8 cellular contexts compared by ENCODE assay signal in the genomic region with DNA sequence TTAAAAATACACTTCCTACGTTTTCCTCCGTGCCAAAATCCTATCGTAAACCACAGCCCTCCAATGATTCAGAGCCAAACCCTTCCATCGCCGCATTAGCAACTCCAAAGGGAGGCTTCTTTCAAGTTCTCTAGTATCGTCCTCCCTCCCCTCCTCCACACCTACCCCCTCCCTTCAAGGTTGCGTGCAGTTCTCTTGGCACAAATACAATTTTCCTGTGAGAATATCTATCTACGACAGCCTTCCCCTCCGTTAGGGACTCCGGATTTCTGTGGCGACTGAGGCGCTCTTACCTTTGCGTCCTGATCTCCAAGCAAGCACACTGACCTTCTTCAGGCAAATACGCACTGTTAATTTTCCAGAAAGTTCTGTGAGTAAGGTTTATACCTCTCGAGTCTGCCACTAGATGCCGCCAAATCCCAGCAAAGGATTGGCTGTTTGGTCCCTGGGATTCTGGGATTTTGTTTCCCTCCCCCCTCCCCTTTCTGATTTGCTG. TPM values are rescaled to one million over a fixed set of nuclear protein-coding genes. Genes with fewer than 3 reads are reported as not detected.
DNase-seq lines count a peak whose midpoint lies in the region; ATAC-seq and TF ChIP-seq lines count a peak whose summit lies in the region.

No MANE protein-coding gene starts in this region.

- ATAC-seq in SK-N-SH treated with all-trans-retinoic acid at 6 μM for 48 hours, result peak; percentile 51
- ATAC-seq in left cardiac atrium, result peak; percentile 24 to 30
- ATAC-seq in HG03025 (IDR thresholded peaks at IDR 0.05; ENCODE audit: low FRiP score, unreplicated experiment), result no peak

- peak overlapping the region; percentile 89 to 99 (median 96) for H3K27ac ChIP-seq in adrenal gland

- DNase-seq in EL (peak; percentile 77), NAMALWA (ENCODE audit: low spot score) (peak; percentile 47), adrenal gland (peak; percentile 65 to 90 (median 78)), left cardiac atrium (peak; percentile 74), posterior vena cava (ENCODE audit: low spot score) (peak; percentile 84), HuH-7.5 (ENCODE audit: low spot score) (no peak)

- intact Hi-C loops in adrenal gland (cut with DNase I), result no loop called here
- intact Hi-C loops in left cardiac atrium (cut with DNase I), result loop anchor here in 1 of 2 donors (5.0 to 10.0 kb wide), 2 partner anchors 130 to 153 kb away; no protein-coding TSS in a partner anchor
- intact Hi-C loops in posterior vena cava (cut with DNase I), result loop anchor here in 1 of 2 donors (5.0 kb wide), 1 partner anchor 150 kb away; no protein-coding TSS in a partner anchor

- peaks cover 0 to 17% of the 10 kb centered on the region in 2 donors for H3K36me3 ChIP-seq in adrenal gland (replicated peaks in 1 of 2)

- H3K9me3 ChIP-seq in adrenal gland (replicated peaks in 1 of 3), result no peaks in the 10 kb centered on the region

- peak; percentile 14 to 51 for TF ChIP-seq POLR2A in adrenal gland (IDR thresholded peaks at IDR 0.05)

- no peaks in the 10 kb centered on the region for H3K27me3 ChIP-seq in adrenal gland

- peak overlapping the region in 3 of 4 donors; percentile 35 to 69 (median 56) for H3K4me3 ChIP-seq in adrenal gland

- H3K4me1 ChIP-seq in adrenal gland (replicated peaks in 1 of 2), result peaks cover 0 to 10% of the 10 kb centered on the region in 2 donors

- 1 to 29% (median 10%) methylated on average over 15 to 16 of the region's 16 CpGs for WGBS in adrenal gland, 4 donors

- peak in 5 of 6 experiments; percentile 57 to 86 (median 77) for TF ChIP-seq CTCF in adrenal gland (IDR thresholded peaks at IDR 0.05)

TF ChIP-seq in SK-N-SH treated with all-trans-retinoic acid at 6 μM for 48 hours, 23 proteins besides CTCF, POLR2A, EP300 and RAD21:
- TF ChIP-seq ZNF70 (CRISPR knock-in tag; IDR thresholded peaks at IDR 0.05) (no peak), ZNF565 (CRISPR knock-in tag; conservative IDR thresholded peaks at IDR 0.05; ENCODE audit: low read depth) (no peak), CSDC2 (CRISPR knock-in tag; IDR thresholded peaks at IDR 0.05) (no peak), TCF4 (CRISPR knock-in tag; IDR thresholded peaks at IDR 0.05; ENCODE audit: borderline replicate concordance) (no peak), POU6F1 (CRISPR knock-in tag; IDR thresholded peaks at IDR 0.05; ENCODE audit: borderline replicate concordance, low read depth) (no peak), ZNF8 (CRISPR knock-in tag; IDR thresholded peaks at IDR 0.05) (no peak), ZFP30 (CRISPR knock-in tag; IDR thresholded peaks at IDR 0.05) (no peak), GLIS3 (CRISPR knock-in tag; IDR thresholded peaks at IDR 0.05) (no peak), ESRRG (CRISPR knock-in tag; IDR thresholded peaks at IDR 0.05) (no peak), OSR1 (CRISPR knock-in tag; IDR thresholded peaks at IDR 0.05) (no peak), ZC3H10 (CRISPR knock-in tag; IDR thresholded peaks at IDR 0.05) (no peak), PPARA (CRISPR knock-in tag; IDR thresholded peaks at IDR 0.05; ENCODE audit: borderline replicate concordance) (no peak)
- TF ChIP-seq, protein P1, sequence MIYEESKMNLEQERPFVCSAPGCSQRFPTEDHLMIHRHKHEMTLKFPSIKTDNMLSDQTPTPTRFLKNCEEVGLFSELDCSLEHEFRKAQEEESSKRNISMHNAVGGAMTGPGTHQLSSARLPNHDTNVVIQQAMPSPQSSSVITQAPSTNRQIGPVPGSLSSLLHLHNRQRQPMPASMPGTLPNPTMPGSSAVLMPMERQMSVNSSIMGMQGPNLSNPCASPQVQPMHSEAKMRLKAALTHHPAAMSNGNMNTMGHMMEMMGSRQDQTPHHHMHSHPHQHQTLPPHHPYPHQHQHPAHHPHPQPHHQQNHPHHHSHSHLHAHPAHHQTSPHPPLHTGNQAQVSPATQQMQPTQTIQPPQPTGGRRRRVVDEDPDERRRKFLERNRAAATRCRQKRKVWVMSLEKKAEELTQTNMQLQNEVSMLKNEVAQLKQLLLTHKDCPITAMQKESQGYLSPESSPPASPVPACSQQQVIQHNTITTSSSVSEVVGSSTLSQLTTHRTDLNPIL (CRISPR knock-in tag; IDR thresholded peaks at IDR 0.05; ENCODE audit: low read depth), result no peak

RNA-seq across cellular contexts. Expression of gene MORF4L2, which starts 1.2 kb away (rescaled TPM):
- total RNA-seq in adrenal gland, result 100 to 1,000 TPM; 225 to 625 (median 366) TPM
- polyA plus RNA-seq in adrenal gland, result 100 to 1,000 TPM; 235 to 767 (median 243) TPM
- 100 to 1,000 TPM; 191 to 248 TPM for total RNA-seq in left cardiac atrium
- 100 to 1,000 TPM; 404 to 531 TPM for total RNA-seq in posterior vena cava

RNA-seq across cellular contexts. Expression of gene TMEM31, which starts 23.0 kb away (rescaled TPM):
- total RNA-seq in adrenal gland (under 1 TPM in 2 of 8 donors, not detected in 6; 0.34 to 0.55 TPM), left cardiac atrium (not detected), posterior vena cava (not detected)
- under 1 TPM; 0.34 to 0.48 (median 0.46) TPM for polyA plus RNA-seq in adrenal gland

RNA-seq across cellular contexts. Expression of gene TCEAL1, which starts 59.0 kb away (rescaled TPM):
- total RNA-seq in adrenal gland (100 to 1,000 TPM in 2 of 8 donors, 10 to 100 TPM in 6; 51.0 to 240 (median 76.7) TPM), left cardiac atrium (10 to 100 TPM; 20.9 to 32.1 TPM), posterior vena cava (100 to 1,000 TPM in 1 of 2 donors, 10 to 100 TPM in 1; 90.0 to 120 TPM)
- polyA plus RNA-seq in adrenal gland, result 10 to 100 TPM; 40.2 to 81.4 (median 64.6) TPM
